Comparison of ENCODE assay signal across 9 cellular contexts in the genomic region with DNA sequence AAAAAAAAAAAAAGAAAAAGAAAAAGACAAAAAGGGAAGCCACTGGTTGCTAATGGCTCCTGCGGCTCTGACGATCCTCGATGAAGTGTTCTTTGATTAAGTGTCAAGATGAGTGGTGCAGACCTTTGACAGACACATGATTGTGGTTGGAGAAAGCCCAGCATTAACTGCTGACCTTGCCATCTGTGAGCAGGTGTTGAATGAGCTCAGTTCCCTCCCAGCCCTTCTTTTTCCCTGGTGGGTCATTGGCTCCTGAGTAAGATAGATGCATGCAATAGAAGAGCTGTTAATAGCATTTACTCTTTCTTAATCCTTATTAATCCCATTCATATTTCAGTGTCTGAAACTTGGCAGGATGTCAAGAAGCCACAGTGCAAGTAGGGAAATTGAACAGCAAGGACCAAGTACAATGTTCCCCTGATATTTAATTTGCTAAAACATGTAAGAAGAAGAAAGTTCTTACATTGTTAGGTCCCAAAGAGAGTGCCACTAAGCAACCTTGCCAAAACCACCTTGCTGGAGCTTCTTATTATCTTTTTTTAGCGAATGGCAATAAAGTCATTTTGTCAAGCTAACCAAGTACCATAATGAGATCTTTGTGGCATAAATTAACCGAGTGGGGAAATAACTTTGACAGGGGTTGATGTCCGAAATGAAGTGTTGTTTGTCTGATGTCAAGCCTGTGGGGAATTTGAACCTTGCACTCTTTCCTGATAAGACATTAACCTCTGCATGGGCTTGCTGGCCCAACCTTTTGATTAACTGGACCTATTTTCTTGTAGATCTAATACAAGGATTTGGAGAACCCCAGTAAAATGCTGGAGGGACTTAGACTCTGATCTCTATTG.
DNase-seq lines count a peak whose midpoint lies in the region; ATAC-seq and TF ChIP-seq lines count a peak whose summit lies in the region.
"Had no signal": no experiment of that assay in that cellular context is flagged by ENCODE, and none has a peak within 500 bp of the region (broad histone marks: within the 10 kb centered on the region; RNA-seq: fewer than 3 reads in every experiment).

No MANE protein-coding gene starts in this region.

- H2AFZ ChIP-seq in fibroblast of lung (ENCODE audit: low read length), result no peak overlapping the region

- WGBS in thyroid gland, 2 donors, result 56 to 61% methylated on average over 6 of the region's 6 CpGs

- no peaks in the 10 kb centered on the region for H3K27me3 ChIP-seq in fibroblast of lung (ENCODE audit: control insufficient read depth, insufficient read depth, low read length)
- no peaks in the 10 kb centered on the region for H3K27me3 ChIP-seq in thyroid gland

- H3K9me3 ChIP-seq in fibroblast of lung (ENCODE audit: control insufficient read depth, insufficient read depth, low read depth, low read length) (no peaks in the 10 kb centered on the region), thyroid gland (no peaks in the 10 kb centered on the region)

- H3K4me2 ChIP-seq in fibroblast of lung (ENCODE audit: extremely low read depth, insufficient read depth, low read length), result no peak overlapping the region

- TF ChIP-seq CTCF in fibroblast of lung (conservative IDR thresholded peaks at IDR 0.05 in 1 of 2, IDR thresholded peaks at IDR 0.05 in 1 of 2; ENCODE audit: low read depth in 1 of 2, low read length in 2 of 2), result no peak
- TF ChIP-seq CTCF in thyroid gland (IDR thresholded peaks at IDR 0.05), result no peak

- no peaks in the 10 kb centered on the region for H3K79me2 ChIP-seq in fibroblast of lung (ENCODE audit: control insufficient read depth, insufficient read depth, low read length)

- H3K4me1 ChIP-seq in fibroblast of lung (ENCODE audit: control insufficient read depth, extremely low read depth, insufficient read depth, low read length) (no peaks in the 10 kb centered on the region), thyroid gland (peaks cover 61 to 85% of the 10 kb centered on the region in 2 donors)

- no peak for DNase-seq in activated CD4-positive, CD25-positive, alpha-beta regulatory T cell treated with anti-CD3 and anti-CD28 coated beads, Interleukin-2, amount 50 U/mL, for 72 hours
- peak; percentile 91 for DNase-seq in NCI-H510A (lab: John Stamatoyannopoulos, UW)
- DNase-seq in fibroblast of lung (ENCODE audit: low read depth in 2 of 2), result peak; percentile 47 to 90
- DNase-seq in thyroid gland, result no peak
- DNase-seq in globus pallidus (ENCODE audit: low spot score), result no peak
- DNase-seq: activated CD4-positive, CD25-positive, alpha-beta regulatory T cell had no signal

- H4K20me1 ChIP-seq in fibroblast of lung (ENCODE audit: control insufficient read depth, extremely low read depth, insufficient read depth, low read length), result no peaks in the 10 kb centered on the region

- H3K27ac ChIP-seq in fibroblast of lung (ENCODE audit: insufficient read depth, low read length) (no peak overlapping the region), thyroid gland (peak overlapping the region; percentile 88 to 90 (median 89))

- intact Hi-C loops in thyroid gland (cut with DNase I), result no loop called here

- peak overlapping the region in 1 of 4 experiments; percentile 13 for H3K4me3 ChIP-seq in fibroblast of lung (replicated peaks in 1 of 4; ENCODE audit: control extremely low read depth in 1 of 4, insufficient read depth in 1 of 4, low read depth in 3 of 4, low read length in 4 of 4)
- no peak overlapping the region for H3K4me3 ChIP-seq in thyroid gland (replicated peaks in 1 of 3)

- H3K9ac ChIP-seq in fibroblast of lung (ENCODE audit: insufficient read depth, low read length), result no peak overlapping the region

- TF ChIP-seq POLR2A in thyroid gland (IDR thresholded peaks at IDR 0.05), result no peak

- peak; percentile 62 to 77 for ATAC-seq in activated CD4-positive, CD25-positive, alpha-beta regulatory T cell treated with anti-CD3 and anti-CD28 coated beads, Interleukin-2, amount 50 U/mL, for 24 hours
- ATAC-seq in HG03378 (IDR thresholded peaks at IDR 0.05; ENCODE audit: unreplicated experiment) (no peak), HG03159 (IDR thresholded peaks at IDR 0.05; ENCODE audit: unreplicated experiment) (no peak)

- H3K36me3 ChIP-seq in fibroblast of lung (ENCODE audit: control insufficient read depth, insufficient read depth, low read length), result no peaks in the 10 kb centered on the region
- no peaks in the 10 kb centered on the region for H3K36me3 ChIP-seq in thyroid gland

Comparison
In these comparisons a context has a peak if more than half of its experiments do, and no peak if none do; other contexts are left out.
1. ATAC-seq: peak in activated CD4-positive, CD25-positive, alpha-beta regulatory T cell treated with anti-CD3 and anti-CD28 coated beads, Interleukin-2, amount 50 U/mL, for 24 hours (2 of 2); none in HG03378 (single experiment) and HG03159 (single experiment).
2. DNase-seq: peak in NCI-H510A (single experiment) and fibroblast of lung (2 of 2); none in activated CD4-positive, CD25-positive, alpha-beta regulatory T cell treated with anti-CD3 and anti-CD28 coated beads, Interleukin-2, amount 50 U/mL, for 72 hours (single experiment), thyroid gland (0 of 2) and globus pallidus (single experiment).